In the genomic region with DNA sequence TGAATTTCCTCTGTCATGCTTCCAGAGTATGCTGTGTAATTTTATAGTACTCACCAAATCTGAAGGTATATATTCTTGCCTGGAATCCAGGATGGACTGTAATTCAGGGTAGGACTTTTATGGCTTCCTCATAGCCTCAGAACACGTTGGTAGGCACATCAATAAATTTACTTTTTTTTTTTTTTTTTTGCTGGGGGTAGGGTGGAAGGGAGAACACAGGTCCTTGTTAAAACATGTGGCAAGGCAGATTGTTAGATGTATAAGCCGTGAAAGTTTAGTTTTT, we compare ENCODE assay signal across 1 cellular context.
TF ChIP-seq lines count a peak whose summit lies in the region.

No MANE protein-coding gene starts in this region.

TF ChIP-seq in HepG2, 621 proteins besides CTCF, POLR2A, EP300 and RAD21 (continued from another document):
- TF ChIP-seq, protein P1, sequence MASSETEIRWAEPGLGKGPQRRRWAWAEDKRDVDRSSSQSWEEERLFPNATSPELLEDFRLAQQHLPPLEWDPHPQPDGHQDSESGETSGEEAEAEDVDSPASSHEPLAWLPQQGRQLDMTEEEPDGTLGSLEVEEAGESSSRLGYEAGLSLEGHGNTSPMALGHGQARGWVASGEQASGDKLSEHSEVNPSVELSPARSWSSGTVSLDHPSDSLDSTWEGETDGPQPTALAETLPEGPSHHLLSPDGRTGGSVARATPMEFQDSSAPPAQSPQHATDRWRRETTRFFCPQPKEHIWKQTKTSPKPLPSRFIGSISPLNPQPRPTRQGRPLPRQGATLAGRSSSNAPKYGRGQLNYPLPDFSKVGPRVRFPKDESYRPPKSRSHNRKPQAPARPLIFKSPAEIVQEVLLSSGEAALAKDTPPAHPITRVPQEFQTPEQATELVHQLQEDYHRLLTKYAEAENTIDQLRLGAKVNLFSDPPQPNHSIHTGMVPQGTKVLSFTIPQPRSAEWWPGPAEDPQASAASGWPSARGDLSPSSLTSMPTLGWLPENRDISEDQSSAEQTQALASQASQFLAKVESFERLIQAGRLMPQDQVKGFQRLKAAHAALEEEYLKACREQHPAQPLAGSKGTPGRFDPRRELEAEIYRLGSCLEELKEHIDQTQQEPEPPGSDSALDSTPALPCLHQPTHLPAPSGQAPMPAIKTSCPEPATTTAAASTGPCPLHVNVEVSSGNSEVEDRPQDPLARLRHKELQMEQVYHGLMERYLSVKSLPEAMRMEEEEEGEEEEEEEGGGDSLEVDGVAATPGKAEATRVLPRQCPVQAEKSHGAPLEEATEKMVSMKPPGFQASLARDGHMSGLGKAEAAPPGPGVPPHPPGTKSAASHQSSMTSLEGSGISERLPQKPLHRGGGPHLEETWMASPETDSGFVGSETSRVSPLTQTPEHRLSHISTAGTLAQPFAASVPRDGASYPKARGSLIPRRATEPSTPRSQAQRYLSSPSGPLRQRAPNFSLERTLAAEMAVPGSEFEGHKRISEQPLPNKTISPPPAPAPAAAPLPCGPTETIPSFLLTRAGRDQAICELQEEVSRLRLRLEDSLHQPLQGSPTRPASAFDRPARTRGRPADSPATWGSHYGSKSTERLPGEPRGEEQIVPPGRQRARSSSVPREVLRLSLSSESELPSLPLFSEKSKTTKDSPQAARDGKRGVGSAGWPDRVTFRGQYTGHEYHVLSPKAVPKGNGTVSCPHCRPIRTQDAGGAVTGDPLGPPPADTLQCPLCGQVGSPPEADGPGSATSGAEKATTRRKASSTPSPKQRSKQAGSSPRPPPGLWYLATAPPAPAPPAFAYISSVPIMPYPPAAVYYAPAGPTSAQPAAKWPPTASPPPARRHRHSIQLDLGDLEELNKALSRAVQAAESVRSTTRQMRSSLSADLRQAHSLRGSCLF (CRISPR knock-in tag; IDR thresholded peaks at IDR 0.05; ENCODE audit: borderline replicate concordance) = no peak
- no peak for TF ChIP-seq ZNF333 (CRISPR knock-in tag; IDR thresholded peaks at IDR 0.05; ENCODE audit: borderline replicate concordance)
- no peak for TF ChIP-seq ZNF7 (CRISPR knock-in tag; IDR thresholded peaks at IDR 0.05)
- no peak for TF ChIP-seq RARA (CRISPR knock-in tag; IDR thresholded peaks at IDR 0.05)
- TF ChIP-seq HDAC6 (IDR thresholded peaks at IDR 0.05; ENCODE audit: low read depth, low read length) = no peak
- no peak for TF ChIP-seq HMG20B (CRISPR knock-in tag; conservative IDR thresholded peaks at IDR 0.05)
- no peak for TF ChIP-seq ZNF260 (CRISPR knock-in tag; IDR thresholded peaks at IDR 0.05; ENCODE audit: borderline replicate concordance, low read depth)
- no peak for TF ChIP-seq HOXA5 (CRISPR knock-in tag; IDR thresholded peaks at IDR 0.05)
- no peak for TF ChIP-seq NFKB2 (CRISPR knock-in tag; IDR thresholded peaks at IDR 0.05; ENCODE audit: borderline replicate concordance)
- no peak for TF ChIP-seq ZNF460 (CRISPR knock-in tag; IDR thresholded peaks at IDR 0.05; ENCODE audit: borderline replicate concordance)
- TF ChIP-seq, protein P2, sequence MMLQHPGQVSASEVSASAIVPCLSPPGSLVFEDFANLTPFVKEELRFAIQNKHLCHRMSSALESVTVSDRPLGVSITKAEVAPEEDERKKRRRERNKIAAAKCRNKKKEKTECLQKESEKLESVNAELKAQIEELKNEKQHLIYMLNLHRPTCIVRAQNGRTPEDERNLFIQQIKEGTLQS (CRISPR knock-in tag; IDR thresholded peaks at IDR 0.05) = no peak
